Comparison of ENCODE assay signal across 11 cellular contexts in genomic region chr1:56472860-56473259, GRCh38.
A peak's percentile ranks its signal among the peaks of the same experiment; 100 is the strongest.
DNase-seq lines count a peak whose midpoint lies in the region; ATAC-seq, FAIRE-seq and TF ChIP-seq lines count a peak whose summit lies in the region.
"Had no signal": no experiment of that assay in that cellular context is flagged by ENCODE, and none has a peak within 500 bp of the region (broad histone marks: within the 10 kb centered on the region; RNA-seq: fewer than 3 reads in every experiment).

No MANE protein-coding gene starts in this region.

- no peaks in the 10 kb centered on the region for H3K27me3 ChIP-seq in ascending aorta

- no peaks in the 10 kb centered on the region for H3K9me3 ChIP-seq in ascending aorta

- H3K27ac Mint-ChIP-seq in naive B cell = peak overlapping the region in 3 of 6 donors; percentile 49 to 88 (median 82)

- no peak for FAIRE-seq in RCC 7860 (lab: Jason Lieb, UNC)

- H3K4me1 ChIP-seq in ascending aorta = no peaks in the 10 kb centered on the region

- H3K4me3 Mint-ChIP-seq in naive B cell = peak overlapping the region in 7 of 8 donors; percentile 20 to 87 (median 76)
- H3K4me3 Mint-ChIP-seq: nephron had no signal

- peaks cover 29 to 62% (median 59%) of the 10 kb centered on the region in 3 donors for H3K4me1 Mint-ChIP-seq in naive B cell

- H3K36me3 ChIP-seq in ascending aorta = no peaks in the 10 kb centered on the region

- H3K36me3 Mint-ChIP-seq in naive B cell = peaks cover 0 to 7% of the 10 kb centered on the region in 2 donors

- no peak for TF ChIP-seq CTCF in ascending aorta (IDR thresholded peaks at IDR 0.05)

- H3K27ac ChIP-seq in ascending aorta = no peak overlapping the region

- intact Hi-C loops in ascending aorta (cut with DNase I) = loop anchor here (10.0 kb wide), 1 partner anchor 102 kb away; the partner anchor contains the start of gene PLPP3

- peak; percentile 86 to 88 for DNase-seq in Kasumi-1 (lab: John Stamatoyannopoulos, UW)
- peak; percentile 76 for DNase-seq in naive B cell
- DNase-seq in NCI-H774 (lab: John Stamatoyannopoulos, UW) = no peak
- DNase-seq in hypothalamus (lab: John Stamatoyannopoulos, UW) = no peak
- DNase-seq in ascending aorta (ENCODE audit: low spot score in 2 of 2) = no peak
- no peak for DNase-seq in RCC 7860 (ENCODE audit: low spot score)
- DNase-seq: NCI-H1436, T-helper 9 cell had no signal

- peaks cover 11 to 17% (median 16%) of the 10 kb centered on the region in 3 donors for H3K27me3 Mint-ChIP-seq in naive B cell

- H3K9me3 Mint-ChIP-seq in naive B cell = peaks cover 0 to 3% (median 0%) of the 10 kb centered on the region in 7 donors
- H3K9me3 Mint-ChIP-seq: nephron had no signal

- no peak overlapping the region for H3K4me3 ChIP-seq in ascending aorta

- ATAC-seq in GM19023 (IDR thresholded peaks at IDR 0.05; ENCODE audit: unreplicated experiment) (peak; percentile 62), HG02763 (IDR thresholded peaks at IDR 0.05; ENCODE audit: unreplicated experiment) (peak; percentile 89), naive B cell (ENCODE audit: low read depth in 2 of 2) (peak; percentile 97 to 98)

Comparison
In these comparisons a context has a peak if more than half of its experiments do, and no peak if none do; other contexts are left out.
1. DNase-seq: peak in Kasumi-1 (2 of 2) and naive B cell (single experiment); none in NCI-H774 (single experiment), hypothalamus (0 of 51), ascending aorta (0 of 2) and RCC 7860 (single experiment).
2. Peak in every context shown above with its lines, with median percentiles within 50 percentile points of each other: ATAC-seq.